Comparison of ENCODE assay signal across 8 cellular contexts in genomic region chr17:1484586-1485310, GRCh38. TPM values are rescaled to one million over a fixed set of nuclear protein-coding genes. Genes with fewer than 3 reads are reported as not detected.
DNase-seq lines count a peak whose midpoint lies in the region; ATAC-seq and TF ChIP-seq lines count a peak whose summit lies in the region.

No MANE protein-coding gene starts in this region.

- TF ChIP-seq CTCF in C4-2B (conservative IDR thresholded peaks at IDR 0.05) (no peak), SU-DHL-6 (IDR thresholded peaks at IDR 0.05; ENCODE audit: insufficient read depth, low read length, poor library complexity, severe bottlenecking) (no peak), cardiac fibroblast (IDR thresholded peaks at IDR 0.05; ENCODE audit: low read depth, low read length) (peak; percentile 26), liver (IDR thresholded peaks at IDR 0.05; ENCODE audit: low read depth, low read length, missing input control) (peak; percentile 5), suprapubic skin (IDR thresholded peaks at IDR 0.05) (no peak), omental fat pad (IDR thresholded peaks at IDR 0.05) (no peak)

- H3K9me2 ChIP-seq in SU-DHL-6 (replicated peaks; ENCODE audit: insufficient read depth, low read length): no peaks in the 10 kb centered on the region

- TF ChIP-seq EP300 in suprapubic skin (IDR thresholded peaks at IDR 0.05): no peak

- H3K4me3 ChIP-seq in HUES6 (ENCODE audit: low read depth, low read length) (peak overlapping the region; percentile 51), SU-DHL-6 (ENCODE audit: insufficient read depth, low read length, poor library complexity, severe bottlenecking) (peak overlapping the region; percentile 69), cardiac fibroblast (replicated peaks in 1 of 2; ENCODE audit: low read depth in 2 of 2, low read length in 2 of 2) (peak overlapping the region; percentile 54 to 70), liver (ENCODE audit: low read depth in 1 of 3, low read length in 3 of 3) (peak overlapping the region; percentile 36 to 90 (median 53)), suprapubic skin (peak overlapping the region; percentile 77)

- peak overlapping the region; percentile 20 for H2AFZ ChIP-seq in SU-DHL-6 (ENCODE audit: low read depth, low read length, severe bottlenecking)

- H3K9ac ChIP-seq in HUES6 (ENCODE audit: low read length) (peak overlapping the region; percentile 73), SU-DHL-6 (ENCODE audit: low read length) (peak overlapping the region; percentile 72), liver (ENCODE audit: low read depth in 1 of 2, low read length in 2 of 2) (peak overlapping the region in 1 of 2 donors; percentile 51)

- TF ChIP-seq POLR2A in GM19099 (IDR thresholded peaks at IDR 0.05; ENCODE audit: extremely low read depth, insufficient read length, low read depth) (peak; percentile 59), suprapubic skin (IDR thresholded peaks at IDR 0.05) (no peak)

- H3K36me3 ChIP-seq in HUES6 (ENCODE audit: control insufficient read depth, insufficient read depth, low read length): peaks cover 27% of the 10 kb centered on the region
- no peaks in the 10 kb centered on the region for H3K36me3 ChIP-seq in SU-DHL-6 (ENCODE audit: low read length)
- H3K36me3 ChIP-seq in liver (ENCODE audit: control insufficient read depth in 4 of 4, insufficient read depth in 3 of 4, low read depth in 1 of 4, low read length in 3 of 4): peaks cover 5 to 13% (median 9%) of the 10 kb centered on the region in 4 donors
- peaks cover 39% of the 10 kb centered on the region for H3K36me3 ChIP-seq in suprapubic skin

- H3K79me2 ChIP-seq in SU-DHL-6 (ENCODE audit: insufficient read depth, low read length): no peaks in the 10 kb centered on the region

- H4K20me1 ChIP-seq in SU-DHL-6 (ENCODE audit: low read depth, low read length): no peaks in the 10 kb centered on the region

- no peak for ATAC-seq in omental fat pad (ENCODE audit: low FRiP score)

- TF ChIP-seq RAD21 in liver (IDR thresholded peaks at IDR 0.05): no peak

- H3K4me2 ChIP-seq in SU-DHL-6 (ENCODE audit: low read depth, low read length, poor library complexity, severe bottlenecking): peak overlapping the region; percentile 78

- H3K4me1 ChIP-seq in HUES6 (ENCODE audit: control insufficient read depth, insufficient read depth, low read length): peaks cover 20% of the 10 kb centered on the region
- peaks cover 9 to 54% (median 25%) of the 10 kb centered on the region in 4 donors for H3K4me1 ChIP-seq in liver (ENCODE audit: control insufficient read depth in 4 of 4, insufficient read depth in 4 of 4, low read length in 3 of 4)
- peaks cover 54% of the 10 kb centered on the region for H3K4me1 ChIP-seq in suprapubic skin

- DNase-seq in cardiac fibroblast (ENCODE audit: low read depth in 2 of 2) (peak; percentile 52 to 58), suprapubic skin (ENCODE audit: low spot score in 2 of 2) (peak in 1 of 2 donors; percentile 79), omental fat pad (ENCODE audit: low spot score) (no peak)

- WGBS in liver: 22% methylated on average over 11 of the region's 11 CpGs
- 39% methylated on average over 6 of the region's 11 CpGs for WGBS in suprapubic skin

- H3K9me3 ChIP-seq in HUES6 (ENCODE audit: control insufficient read depth, insufficient read depth, low read depth, low read length) (no peaks in the 10 kb centered on the region), SU-DHL-6 (ENCODE audit: insufficient read depth, low read length) (no peaks in the 10 kb centered on the region), liver (ENCODE audit: control insufficient read depth in 4 of 4, low read length in 3 of 4) (no peaks in the 10 kb centered on the region), suprapubic skin (no peaks in the 10 kb centered on the region)

- peaks cover 33% of the 10 kb centered on the region for H3F3A ChIP-seq in SU-DHL-6 (ENCODE audit: insufficient read depth)

- H3K27me3 ChIP-seq in HUES6 (ENCODE audit: control insufficient read depth, insufficient read depth, low read length) (no peaks in the 10 kb centered on the region), SU-DHL-6 (ENCODE audit: low read length) (no peaks in the 10 kb centered on the region), liver (ENCODE audit: control insufficient read depth in 4 of 4, insufficient read depth in 4 of 4, low read length in 3 of 4) (no peaks in the 10 kb centered on the region), suprapubic skin (no peaks in the 10 kb centered on the region)

- H3K27ac ChIP-seq in C4-2B: peak overlapping the region; percentile 97
- H3K27ac ChIP-seq in HUES6 (ENCODE audit: low read depth, low read length): peak overlapping the region; percentile 40; the same call in 1 of the 2 replicates
- peak overlapping the region; percentile 78 for H3K27ac ChIP-seq in SU-DHL-6 (ENCODE audit: low read depth, low read length)
- peak overlapping the region; percentile 65 to 72 for H3K27ac ChIP-seq in liver (ENCODE audit: low read depth in 1 of 2, low read length in 2 of 2)
- peak overlapping the region; percentile 97 for H3K27ac ChIP-seq in suprapubic skin

TF ChIP-seq in liver, 16 proteins besides CTCF, POLR2A, EP300 and RAD21:
- TF ChIP-seq HNF4A (conservative IDR thresholded peaks at IDR 0.05) (no peak), FOXA2 (IDR thresholded peaks at IDR 0.05) (no peak), JUND (IDR thresholded peaks at IDR 0.05) (no peak), FOXA1 (IDR thresholded peaks at IDR 0.05) (no peak), RXRA (IDR thresholded peaks at IDR 0.05) (no peak), ZBTB33 (IDR thresholded peaks at IDR 0.05) (no peak), YY1 (IDR thresholded peaks at IDR 0.05) (no peak), NR2F2 (IDR thresholded peaks at IDR 0.05) (no peak), HNF4G (IDR thresholded peaks at IDR 0.05) (no peak), MAX (IDR thresholded peaks at IDR 0.05) (no peak), SP1 (IDR thresholded peaks at IDR 0.05) (no peak), EGR1 (IDR thresholded peaks at IDR 0.05; ENCODE audit: low read depth in 2 of 2) (no peak), GABPA (IDR thresholded peaks at IDR 0.05 in 1 of 2, conservative IDR thresholded peaks at IDR 0.05 in 1 of 2) (no peak), REST (IDR thresholded peaks at IDR 0.05) (no peak), TAF1 (conservative IDR thresholded peaks at IDR 0.05) (no peak)
- TF ChIP-seq, protein P1, sequence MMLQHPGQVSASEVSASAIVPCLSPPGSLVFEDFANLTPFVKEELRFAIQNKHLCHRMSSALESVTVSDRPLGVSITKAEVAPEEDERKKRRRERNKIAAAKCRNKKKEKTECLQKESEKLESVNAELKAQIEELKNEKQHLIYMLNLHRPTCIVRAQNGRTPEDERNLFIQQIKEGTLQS (IDR thresholded peaks at IDR 0.05): no peak

RNA-seq across cellular contexts. Expression of gene MYO1C, which starts 7.7 kb away (rescaled TPM):
- total RNA-seq in liver: 10 to 100 TPM; 20.3 to 61.7 TPM
- 10 to 100 TPM; 22.9 to 33.6 TPM for polyA plus RNA-seq in liver
- total RNA-seq in suprapubic skin: 100 to 1,000 TPM in 2 of 4 donors, 10 to 100 TPM in 2; 74.9 to 116 (median 103) TPM
- total RNA-seq in omental fat pad: 100 to 1,000 TPM; 194 to 367 (median 207) TPM

RNA-seq across cellular contexts. Expression of gene CRK, which starts 28.7 kb away (rescaled TPM):
- total RNA-seq in liver (10 to 100 TPM; 35.9 to 69.9 TPM), suprapubic skin (10 to 100 TPM; 38.9 to 53.7 (median 49.0) TPM), omental fat pad (100 to 1,000 TPM in 2 of 4 donors, 10 to 100 TPM in 2; 84.5 to 104 (median 95.7) TPM)
- 10 to 100 TPM; 29.5 to 33.7 TPM for polyA plus RNA-seq in liver

RNA-seq across cellular contexts. Expression of gene INPP5K, which starts 31.7 kb away (rescaled TPM):
- total RNA-seq in liver (10 to 100 TPM; 19.2 to 47.1 TPM), suprapubic skin (100 to 1,000 TPM in 3 of 4 donors, 10 to 100 TPM in 1; 91.8 to 160 (median 123) TPM), omental fat pad (100 to 1,000 TPM; 103 to 279 (median 153) TPM)
- polyA plus RNA-seq in liver: 10 to 100 TPM in 1 of 2 donors, 1 to 10 TPM in 1; 9.9 to 12.5 TPM

Comparison
In these comparisons a context has a peak if more than half of its experiments do, and no peak if none do; other contexts are left out.
1. H3K27ac ChIP-seq: peak in every context shown above with its lines; median percentile 97 in C4-2B; 97 in suprapubic skin; 78 in SU-DHL-6; 68 in liver; 40 in HUES6.
2. CTCF ChIP-seq: peak in cardiac fibroblast (single experiment) and liver (single experiment); none in C4-2B (single experiment), SU-DHL-6 (single experiment), suprapubic skin (0 of 2) and omental fat pad (0 of 3).
3. Peak in every context shown above with its lines, with median percentiles within 50 percentile points of each other: H3K4me3 ChIP-seq.